ENCODE assay signal across 17 cellular contexts in genomic region chr5:1963941-1964451, GRCh38.
"Had no signal": no experiment of that assay in that cellular context is flagged by ENCODE, and none has a peak within 500 bp of the region (broad histone marks: within the 10 kb centered on the region; RNA-seq: fewer than 3 reads in every experiment).

No MANE protein-coding gene starts in this region.

- H3K4me3 Mint-ChIP-seq: dendritic cell treated with granulocyte-macrophage colony-stimulating factor and Interleukin-4, amounts not matched to agents 40 ng/mL and 50 ng/mL, for 4 days; naive B cell; stimulated activated naive B cell treated with anti-CD40 and anti-IgM and Interleukin-4, amounts not matched to agents 10 μg/mL and 1 μg/mL and 100 μg/mL, for 72 hours; stimulated activated naive CD8-positive, alpha-beta T cell treated with anti-CD3 and anti-CD28 coated beads, Interleukin-15, amount 100 ng/mL, for 72 hours had no signal

- H3K4me1 Mint-ChIP-seq: naive B cell; stimulated activated naive B cell treated with anti-CD40 and anti-IgM and Interleukin-4, amounts not matched to agents 10 μg/mL and 1 μg/mL and 100 μg/mL, for 72 hours; stimulated activated naive CD8-positive, alpha-beta T cell treated with anti-CD3 and anti-CD28 coated beads, Interleukin-15, amount 100 ng/mL, for 72 hours had no signal

- H3K4me1 ChIP-seq: gastrocnemius medialis, left lung, parathyroid adenoma, prostate gland, right lobe of liver, tibial nerve, upper lobe of right lung had no signal

- H3K27me3 Mint-ChIP-seq: dendritic cell treated with granulocyte-macrophage colony-stimulating factor and Interleukin-4, amounts not matched to agents 40 ng/mL and 50 ng/mL, for 4 days had no signal

- H3K36me3 ChIP-seq: gastrocnemius medialis, left lung, prostate gland, right lobe of liver, tibial nerve, upper lobe of right lung had no signal

- H3K27me3 ChIP-seq: right lobe of liver, testis, tibial nerve, upper lobe of right lung had no signal

- H3K27ac ChIP-seq: gastrocnemius medialis, left lung, parathyroid adenoma, prostate gland, right lobe of liver, testis, tibial nerve, upper lobe of right lung had no signal

- H3K27ac Mint-ChIP-seq: dendritic cell treated with granulocyte-macrophage colony-stimulating factor and Interleukin-4, amounts not matched to agents 40 ng/mL and 50 ng/mL, for 4 days; naive B cell; stimulated activated naive B cell treated with anti-CD40 and anti-IgM and Interleukin-4, amounts not matched to agents 10 μg/mL and 1 μg/mL and 100 μg/mL, for 72 hours; stimulated activated naive CD8-positive, alpha-beta T cell treated with anti-CD3 and anti-CD28 coated beads, Interleukin-15, amount 100 ng/mL, for 72 hours had no signal

- H3K9me3 ChIP-seq: gastrocnemius medialis, left lung, prostate gland, right lobe of liver, testis, upper lobe of right lung had no signal

- H3K9me3 Mint-ChIP-seq: dendritic cell treated with granulocyte-macrophage colony-stimulating factor and Interleukin-4, amounts not matched to agents 40 ng/mL and 50 ng/mL, for 4 days; stimulated activated naive CD8-positive, alpha-beta T cell treated with anti-CD3 and anti-CD28 coated beads, Interleukin-15, amount 100 ng/mL, for 72 hours had no signal

- H3K4me3 ChIP-seq: gastrocnemius medialis, left lung, lung, prostate gland, right lobe of liver, testis, tibial nerve, upper lobe of right lung had no signal

- H3K9ac ChIP-seq: parathyroid adenoma had no signal

- ATAC-seq: gastrocnemius medialis; left lung; right lobe of liver; stimulated activated naive B cell treated with anti-CD40 and anti-IgM and Interleukin-4, amounts not matched to agents 10 μg/mL and 1 μg/mL and 100 μg/mL, for 72 hours; stimulated activated naive CD8-positive, alpha-beta T cell treated with anti-CD3 and anti-CD28 coated beads, Interleukin-15, amount 100 ng/mL, for 72 hours; upper lobe of right lung had no signal

- DNase-seq: gastrocnemius medialis; glutamatergic neuron; mesendoderm; naive B cell; right lobe of liver; stimulated activated CD4-positive, alpha-beta T cell treated with anti-CD3 and anti-CD28 coated beads, Interleukin-1b, Interleukin-23, amount 100 ng/mL, for 48 hours; stimulated activated CD4-positive, alpha-beta T cell treated with anti-CD3 and anti-CD28 coated beads, Interleukin-4, amount 100 ng/mL, for 24 hours; stimulated activated naive B cell treated with anti-CD40 and anti-IgM and Interleukin-4, amounts not matched to agents 10 μg/mL and 1 μg/mL and 100 μg/mL, for 72 hours; stimulated activated naive CD8-positive, alpha-beta T cell treated with anti-CD3 and anti-CD28 coated beads, Interleukin-15, amount 100 ng/mL, for 72 hours; testis; upper lobe of right lung had no signal

- H3K36me3 Mint-ChIP-seq: naive B cell; stimulated activated naive B cell treated with anti-CD40 and anti-IgM and Interleukin-4, amounts not matched to agents 10 μg/mL and 1 μg/mL and 100 μg/mL, for 72 hours had no signal
